In the genomic region with DNA sequence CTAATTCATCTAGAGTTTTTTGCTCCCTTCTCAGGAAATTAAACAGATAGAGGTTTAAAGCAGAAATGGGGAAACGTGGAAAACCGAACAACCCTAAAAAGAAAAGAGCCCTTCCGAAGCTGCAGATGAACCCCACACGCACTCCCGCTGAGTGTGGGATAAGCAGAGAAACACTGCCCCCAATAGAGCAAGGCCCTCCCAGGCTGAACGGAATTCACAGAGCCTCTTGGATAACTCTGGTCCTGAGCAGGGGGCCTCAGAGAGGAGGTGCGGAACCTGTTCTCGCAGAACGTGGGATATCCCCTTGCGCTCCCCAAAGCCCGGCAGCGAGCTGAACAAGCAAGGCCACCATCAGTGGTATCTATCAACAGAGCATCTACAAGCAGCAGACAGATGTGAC, we compare ENCODE assay signal across 15 cellular contexts. TPM values are rescaled to one million over a fixed set of nuclear protein-coding genes. Genes with fewer than 3 reads are reported as not detected.
A peak's percentile ranks its signal among the peaks of the same experiment; 100 is the strongest.
DNase-seq lines count a peak whose midpoint lies in the region; ATAC-seq, FAIRE-seq and TF ChIP-seq lines count a peak whose summit lies in the region.
"Had no signal": no experiment of that assay in that cellular context is flagged by ENCODE, and none has a peak within 500 bp of the region (broad histone marks: within the 10 kb centered on the region; RNA-seq: fewer than 3 reads in every experiment).

No MANE protein-coding gene starts in this region.

- no peak for TF ChIP-seq CTCF in HEK293 (tag by site-specific recombination; IDR thresholded peaks at IDR 0.05)
- TF ChIP-seq CTCF in mesothelial cell of epicardium (IDR thresholded peaks at IDR 0.05; ENCODE audit: unreplicated experiment): no peak

- POLR2A ChIA-PET in HEK293 (lab: Yijun Ruan, JAX): no interaction called here

- H3K27ac ChIP-seq in CD4-positive, CD25-positive, alpha-beta regulatory T cell (ENCODE audit: insufficient read depth, low read length, poor library complexity, severe bottlenecking): no peak overlapping the region
- H3K27ac ChIP-seq in HEK293 (ENCODE audit: extremely low read depth, low read depth, low read length): no peak overlapping the region
- H3K27ac ChIP-seq: BLaER1 had no signal

- no peak for FAIRE-seq in urothelium cell line (lab: Jason Lieb, UNC)
- FAIRE-seq: keratinocyte had no signal

- peaks cover 12 to 85% (median 36%) of the 10 kb centered on the region in 4 donors for H3K4me1 Mint-ChIP-seq in CD4-positive, CD25-positive, alpha-beta regulatory T cell
- H3K4me1 Mint-ChIP-seq in effector memory CD8-positive, alpha-beta T cell (ENCODE audit: low read depth in 2 of 2): peaks cover 68 to 75% of the 10 kb centered on the region in 2 donors
- H3K4me1 Mint-ChIP-seq in mesothelial cell of epicardium: peaks cover 54% of the 10 kb centered on the region

- H3K27ac Mint-ChIP-seq in CD4-positive, CD25-positive, alpha-beta regulatory T cell: peak overlapping the region in 2 of 3 donors; percentile 10 to 68
- H3K27ac Mint-ChIP-seq in effector memory CD8-positive, alpha-beta T cell: peak overlapping the region; percentile 80 to 82
- H3K27ac Mint-ChIP-seq in mesothelial cell of epicardium: peak overlapping the region; percentile 80

- H3K36me3 ChIP-seq in CD4-positive, CD25-positive, alpha-beta regulatory T cell (ENCODE audit: control insufficient read depth, insufficient read depth, low read length): peaks cover 4% of the 10 kb centered on the region
- H3K36me3 ChIP-seq in HEK293 (ENCODE audit: control insufficient read depth in 2 of 2, insufficient read depth in 1 of 2, low read length in 2 of 2): peaks cover 0 to 15% of the 10 kb centered on the region in 2 experiments; a peak in 1 of 3 replicates
- H3K36me3 ChIP-seq: MG63 had no signal

- no peak overlapping the region for H3K4me3 ChIP-seq in CD4-positive, CD25-positive, alpha-beta regulatory T cell (ENCODE audit: low read depth, low read length)
- H3K4me3 ChIP-seq in HEK293 (ENCODE audit: low read depth, low read length): no peak overlapping the region
- H3K4me3 ChIP-seq: BLaER1, MG63, stomach had no signal

- CTCF ChIA-PET in HEK293 (lab: Yijun Ruan, JAX): no interaction called here

- peaks cover 12% of the 10 kb centered on the region for H3K36me3 Mint-ChIP-seq in CD4-positive, CD25-positive, alpha-beta regulatory T cell
- H3K36me3 Mint-ChIP-seq in effector memory CD8-positive, alpha-beta T cell (ENCODE audit: insufficient read depth): peaks cover 13% of the 10 kb centered on the region
- H3K36me3 Mint-ChIP-seq in mesothelial cell of epicardium: peaks cover 10% of the 10 kb centered on the region

- ATAC-seq in CD4-positive, CD25-positive, alpha-beta regulatory T cell (ENCODE audit: low read depth in 2 of 2): no peak
- ATAC-seq in effector memory CD8-positive, alpha-beta T cell (replicated peaks): no peak
- ATAC-seq in GM19035 (IDR thresholded peaks at IDR 0.05; ENCODE audit: unreplicated experiment): no peak
- no peak for ATAC-seq in HG02763 (IDR thresholded peaks at IDR 0.05; ENCODE audit: unreplicated experiment)

- no peaks in the 10 kb centered on the region for H3K9me3 ChIP-seq in CD4-positive, CD25-positive, alpha-beta regulatory T cell (ENCODE audit: control insufficient read depth in 2 of 2, low read length in 2 of 2)
- H3K9me3 ChIP-seq in HEK293 (ENCODE audit: control insufficient read depth, insufficient read depth, low read depth, low read length): no peaks in the 10 kb centered on the region
- H3K9me3 ChIP-seq: BLaER1, MG63, stomach had no signal

- H3K27me3 Mint-ChIP-seq in CD4-positive, CD25-positive, alpha-beta regulatory T cell: no peaks in the 10 kb centered on the region
- H3K27me3 Mint-ChIP-seq in effector memory CD8-positive, alpha-beta T cell: no peaks in the 10 kb centered on the region
- no peaks in the 10 kb centered on the region for H3K27me3 Mint-ChIP-seq in mesothelial cell of epicardium (ENCODE audit: low read depth)

- peaks cover 14% of the 10 kb centered on the region for H3K4me1 ChIP-seq in CD4-positive, CD25-positive, alpha-beta regulatory T cell (ENCODE audit: control insufficient read depth, insufficient read depth, low read length, poor library complexity, severe bottlenecking)
- no peaks in the 10 kb centered on the region for H3K4me1 ChIP-seq in HEK293 (ENCODE audit: control insufficient read depth, insufficient read depth, low read length)

- H3K27me3 ChIP-seq in CD4-positive, CD25-positive, alpha-beta regulatory T cell (ENCODE audit: control insufficient read depth, insufficient read depth, low read length): no peaks in the 10 kb centered on the region
- H3K27me3 ChIP-seq: BLaER1, MG63, stomach had no signal

- DNase-seq in CD4-positive, CD25-positive, alpha-beta regulatory T cell: no peak
- no peak for DNase-seq in effector memory CD8-positive, alpha-beta T cell
- DNase-seq in mesothelial cell of epicardium (ENCODE audit: low spot score in 2 of 2, unreplicated experiment in 2 of 2) (no peak), urothelium cell line (ENCODE audit: low spot score) (no peak)
- no peak for DNase-seq in stimulated activated CD4-positive, alpha-beta T cell treated with anti-CD3 and anti-CD28 coated beads, Interleukin-1b, Interleukin-23, amount 100 ng/mL, for 48 hours
- DNase-seq: activated CD4-positive, CD25-positive, alpha-beta regulatory T cell; dermis blood vessel endothelial cell; GOT3; MG63; stomach had no signal

- H3K4me3 Mint-ChIP-seq in CD4-positive, CD25-positive, alpha-beta regulatory T cell: no peak overlapping the region
- no peak overlapping the region for H3K4me3 Mint-ChIP-seq in effector memory CD8-positive, alpha-beta T cell
- no peak overlapping the region for H3K4me3 Mint-ChIP-seq in mesothelial cell of epicardium

- H3K9me3 Mint-ChIP-seq in CD4-positive, CD25-positive, alpha-beta regulatory T cell: no peaks in the 10 kb centered on the region
- H3K9me3 Mint-ChIP-seq in effector memory CD8-positive, alpha-beta T cell: no peaks in the 10 kb centered on the region
- no peaks in the 10 kb centered on the region for H3K9me3 Mint-ChIP-seq in mesothelial cell of epicardium

TF ChIP-seq in HEK293, 187 proteins besides CTCF, POLR2A, EP300 and RAD21:
- TF ChIP-seq, protein P1, sequence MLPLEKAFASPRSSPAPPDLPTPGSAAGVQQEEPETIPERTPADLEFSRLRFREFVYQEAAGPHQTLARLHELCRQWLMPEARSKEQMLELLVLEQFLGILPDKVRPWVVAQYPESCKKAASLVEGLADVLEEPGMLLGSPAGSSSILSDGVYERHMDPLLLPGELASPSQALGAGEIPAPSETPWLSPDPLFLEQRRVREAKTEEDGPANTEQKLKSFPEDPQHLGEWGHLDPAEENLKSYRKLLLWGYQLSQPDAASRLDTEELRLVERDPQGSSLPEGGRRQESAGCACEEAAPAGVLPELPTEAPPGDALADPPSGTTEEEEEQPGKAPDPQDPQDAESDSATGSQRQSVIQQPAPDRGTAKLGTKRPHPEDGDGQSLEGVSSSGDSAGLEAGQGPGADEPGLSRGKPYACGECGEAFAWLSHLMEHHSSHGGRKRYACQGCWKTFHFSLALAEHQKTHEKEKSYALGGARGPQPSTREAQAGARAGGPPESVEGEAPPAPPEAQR (tag by site-specific recombination; IDR thresholded peaks at IDR 0.05): no peak
- TF ChIP-seq ZNF501 (tag by site-specific recombination; IDR thresholded peaks at IDR 0.05) (no peak), ZNF24 (tag by site-specific recombination; IDR thresholded peaks at IDR 0.05) (no peak), ZNF555 (tag by site-specific recombination; conservative IDR thresholded peaks at IDR 0.05) (no peak), ZNF600 (tag by site-specific recombination; IDR thresholded peaks at IDR 0.05) (peak; percentile 18; the same call in 1 of the 2 replicates), ZNF266 (tag by site-specific recombination; IDR thresholded peaks at IDR 0.05; ENCODE audit: low read depth) (no peak), ZNF768 (tag by site-specific recombination; IDR thresholded peaks at IDR 0.05) (no peak), ZNF791 (tag by site-specific recombination; IDR thresholded peaks at IDR 0.05) (no peak), ZNF211 (tag by site-specific recombination; IDR thresholded peaks at IDR 0.05; ENCODE audit: low read depth) (no peak)

RNA-seq across cellular contexts. Expression of gene SSBP3, which starts 44.9 kb away (rescaled TPM):
- 30.6 TPM for total RNA-seq in CD4-positive, CD25-positive, alpha-beta regulatory T cell
- polyA plus RNA-seq in CD4-positive, CD25-positive, alpha-beta regulatory T cell: 1 to 10 TPM; 5.4 to 7.4 (median 6.9) TPM
- total RNA-seq in mesothelial cell of epicardium: 171 to 188 TPM (median 172 TPM) in 3 replicates
